15 cellular contexts compared by ENCODE assay signal in genomic region chr5:165783024-165783423, GRCh38.
DNase-seq lines count a peak whose midpoint lies in the region; TF ChIP-seq lines count a peak whose summit lies in the region.
"Had no signal": no experiment of that assay in that cellular context is flagged by ENCODE, and none has a peak within 500 bp of the region (broad histone marks: within the 10 kb centered on the region; RNA-seq: fewer than 3 reads in every experiment).

No MANE protein-coding gene starts in this region.

- TF ChIP-seq CTCF in mammary epithelial cell (conservative IDR thresholded peaks at IDR 0.05 in 1 of 2, IDR thresholded peaks at IDR 0.05 in 1 of 2; ENCODE audit: extremely low read depth in 1 of 2, insufficient read depth in 1 of 2, low read depth in 1 of 2, low read length in 2 of 2) (no peak), VCaP (conservative IDR thresholded peaks at IDR 0.05) (no peak), prostate gland (IDR thresholded peaks at IDR 0.05) (no peak)

- no peak for TF ChIP-seq POLR2A in prostate gland (IDR thresholded peaks at IDR 0.05)

- 38% methylated on average over 4 of the region's 4 CpGs for WGBS in mammary epithelial cell (ENCODE audit: low coverage, missing lambda C conversion rate)
- WGBS in prostate gland = 60% methylated on average over 4 of the region's 4 CpGs

- no peaks in the 10 kb centered on the region for H3K4me1 ChIP-seq in mammary epithelial cell (ENCODE audit: insufficient read depth, low read length)
- peaks cover 8% of the 10 kb centered on the region for H3K4me1 ChIP-seq in prostate gland (replicated peaks)

- dilution Hi-C loops in mammary epithelial cell (cut with HindIII; ENCODE audit: low sequenced_read_pairs) = no loop called here

- intact Hi-C loops in mammary epithelial cell (cut with micrococcal nuclease) = no loop called here
- intact Hi-C loops in prostate gland (cut with DNase I) = no loop called here

- DNase-seq in T47D (ENCODE audit: low read depth in 1 of 2, low spot score in 1 of 2) (peak; percentile 38 to 92), mammary epithelial cell (no peak), MG63 (peak; percentile 5), prostate gland (ENCODE audit: low spot score) (peak; percentile 47), RKO (ENCODE audit: low spot score) (no peak), G401 (ENCODE audit: low spot score) (no peak)
- DNase-seq in stimulated activated CD4-positive, alpha-beta T cell treated with anti-CD3 and anti-CD28 coated beads, Interleukin-2, amount 100 ng/mL, for 48 hours = no peak
- DNase-seq: 8988T; Calu3; CD8-positive, alpha-beta T cell; DMS79 treated with DMSO at 0.1 percent for 48 hours; GF-D8; H9 had no signal

- no peaks in the 10 kb centered on the region for H3K79me2 ChIP-seq in mammary epithelial cell (ENCODE audit: insufficient read depth, low read length)

- H4K20me1 ChIP-seq in mammary epithelial cell (ENCODE audit: insufficient read depth, low read length) = no peaks in the 10 kb centered on the region
- H4K20me1 ChIP-seq: BLaER1 had no signal

- H3K27me3 ChIP-seq in mammary epithelial cell (ENCODE audit: insufficient read depth, low read length) (no peaks in the 10 kb centered on the region), MG63 (no peaks in the 10 kb centered on the region), prostate gland (replicated peaks; ENCODE audit: insufficient read depth) (no peaks in the 10 kb centered on the region)
- H3K27me3 ChIP-seq: BLaER1 had no signal

- no TSS peak for BruUV-seq in mammary epithelial cell (replicated peaks; lab: Mats Ljungman, UMichigan)

- no peak overlapping the region for H3K4me2 ChIP-seq in mammary epithelial cell (ENCODE audit: insufficient read depth, low read depth, low read length)
- H3K4me2 ChIP-seq: BLaER1 had no signal

- H3K36me3 ChIP-seq in mammary epithelial cell (ENCODE audit: insufficient read depth, low read length) = no peaks in the 10 kb centered on the region
- H3K36me3 ChIP-seq in MG63 = no peaks in the 10 kb centered on the region
- H3K36me3 ChIP-seq in prostate gland = no peaks in the 10 kb centered on the region
- H3K36me3 ChIP-seq: BLaER1 had no signal

- H3K9ac ChIP-seq in mammary epithelial cell (ENCODE audit: insufficient read depth, low read length) = no peak overlapping the region
- H3K9ac ChIP-seq: BLaER1 had no signal

- in situ Hi-C loops in T47D (cut with HindIII; ENCODE audit: low pct_unique_long_range_greater_than_20kb, low sequenced_read_pairs) (no loop called here), mammary epithelial cell (cut with MboI; ENCODE audit: low sequenced_read_pairs in 2 of 2) (no loop called here), G401 (cut with HindIII; ENCODE audit: low sequenced_read_pairs) (no loop called here)

- H3K9me3 ChIP-seq in mammary epithelial cell (replicated peaks; ENCODE audit: insufficient read depth, low read length) = no peaks in the 10 kb centered on the region
- no peaks in the 10 kb centered on the region for H3K9me3 ChIP-seq in MG63
- H3K9me3 ChIP-seq in prostate gland = no peaks in the 10 kb centered on the region
- H3K9me3 ChIP-seq: BLaER1 had no signal

- H3K27ac ChIP-seq in mammary epithelial cell (ENCODE audit: insufficient read depth, low read depth, low read length) (no peak overlapping the region), VCaP (peak overlapping the region; percentile 77), prostate gland (no peak overlapping the region)
- H3K27ac ChIP-seq: BLaER1 had no signal

- no peak overlapping the region for H2AFZ ChIP-seq in mammary epithelial cell (ENCODE audit: low read depth, low read length)

- CTCF ChIA-PET in mammary epithelial cell (lab: Charles Lee; ENCODE audit: low non-redundant PET) = no interaction called here

- no peak overlapping the region for H3K4me3 ChIP-seq in mammary epithelial cell (replicated peaks in 1 of 3; ENCODE audit: insufficient read depth in 1 of 3, low read depth in 2 of 3, low read length in 3 of 3)
- no peak overlapping the region for H3K4me3 ChIP-seq in MG63
- no peak overlapping the region for H3K4me3 ChIP-seq in prostate gland
- H3K4me3 ChIP-seq: BLaER1 had no signal

Comparison
In these comparisons a context has a peak if more than half of its experiments do, and no peak if none do; other contexts are left out.
1. DNase-seq: peak in T47D (2 of 2), MG63 (single experiment) and prostate gland (single experiment); none in mammary epithelial cell (single experiment), RKO (single experiment), G401 (single experiment) and stimulated activated CD4-positive, alpha-beta T cell treated with anti-CD3 and anti-CD28 coated beads, Interleukin-2, amount 100 ng/mL, for 48 hours (0 of 2).